26 cellular contexts compared by ENCODE assay signal in the genomic region with DNA sequence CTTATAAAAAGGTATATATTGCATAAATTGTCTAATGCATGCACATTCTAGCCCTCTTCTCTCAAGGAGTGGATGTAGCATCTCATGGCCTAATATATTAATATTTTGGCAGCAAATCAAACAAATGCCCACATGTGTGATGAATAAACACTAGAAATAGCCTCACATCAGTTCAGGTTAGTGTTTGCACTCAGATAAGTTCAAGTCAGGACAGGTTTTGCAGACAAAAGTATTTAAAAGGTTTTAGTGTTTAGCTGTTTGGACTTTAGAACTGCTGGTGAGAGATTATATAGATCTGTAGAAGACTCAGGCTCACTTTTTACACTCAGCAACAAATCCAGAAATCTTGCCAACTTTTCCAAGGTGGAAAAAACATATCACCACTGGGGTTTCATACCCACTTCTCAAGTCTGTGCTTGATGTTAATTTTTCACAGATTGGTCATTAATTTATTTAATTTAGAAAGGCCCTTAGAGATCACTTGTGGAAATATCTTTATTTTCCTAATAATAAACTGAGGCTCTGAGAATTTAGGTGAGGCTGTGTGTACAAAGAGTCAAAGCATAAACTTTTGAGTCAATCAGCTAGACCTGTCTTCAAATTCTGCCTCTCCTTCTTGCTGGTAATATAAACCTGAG.
"Had no signal": no experiment of that assay in that cellular context is flagged by ENCODE, and none has a peak within 500 bp of the region (broad histone marks: within the 10 kb centered on the region; RNA-seq: fewer than 3 reads in every experiment).

No MANE protein-coding gene starts in this region.

- H3K4me1 Mint-ChIP-seq: activated CD4-positive, alpha-beta T cell treated with anti-CD3 and anti-CD28 coated beads, Interleukin-2, amount 10 ng/mL, durations not matched to agents 7 days and 5 days; central memory CD8-positive, alpha-beta T cell; natural killer cell had no signal

- H3K4me1 ChIP-seq: psoas muscle, thyroid gland, upper lobe of right lung had no signal

- H3K27ac Mint-ChIP-seq: activated CD4-positive, alpha-beta T cell treated with anti-CD3 and anti-CD28 coated beads, Interleukin-2, amount 10 ng/mL, durations not matched to agents 7 days and 5 days; activated CD8-positive, alpha-beta T cell treated with anti-CD3 and anti-CD28 coated beads, Interleukin-2, amount 10 ng/mL, durations not matched to agents 7 days and 5 days; activated naive CD4-positive, alpha-beta T cell treated with anti-CD3 and anti-CD28 coated beads, Interleukin-2, amount 50 U/mL, for 72 hours; activated T-helper 1 cell treated with anti-CD3 and anti-CD28 coated beads, Interleukin-12 subunit alpha, Interleukin-12 subunit beta, Interleukin-2, Interleukin-4 antibody, amounts not matched to agents 30 ng/mL and 10 ng/mL and 1 ng/mL, durations not matched to agents 14 hours and 24 hours and 36 hours; effector memory CD8-positive, alpha-beta T cell; mesothelial cell of epicardium; natural killer cell had no signal

- H3K27me3 Mint-ChIP-seq: activated CD4-positive, alpha-beta T cell treated with anti-CD3 and anti-CD28 coated beads, Interleukin-2, amount 10 ng/mL, durations not matched to agents 7 days and 5 days; central memory CD8-positive, alpha-beta T cell; effector memory CD8-positive, alpha-beta T cell had no signal

- H3K36me3 ChIP-seq: brain microvascular endothelial cell, gastroesophageal sphincter, thyroid gland, upper lobe of right lung had no signal

- H3K9me3 Mint-ChIP-seq: activated CD4-positive, alpha-beta T cell treated with anti-CD3 and anti-CD28 coated beads, Interleukin-2, amount 10 ng/mL, durations not matched to agents 7 days and 5 days; activated T-helper 1 cell treated with anti-CD3 and anti-CD28 coated beads, Interleukin-12 subunit alpha, Interleukin-12 subunit beta, Interleukin-2, Interleukin-4 antibody, amounts not matched to agents 30 ng/mL and 10 ng/mL and 1 ng/mL, durations not matched to agents 14 hours and 24 hours and 36 hours had no signal

- H3K4me3 ChIP-seq: dorsolateral prefrontal cortex, gastroesophageal sphincter, lung, psoas muscle, thyroid gland, upper lobe of right lung had no signal

- H3K27ac ChIP-seq: brain microvascular endothelial cell, dorsolateral prefrontal cortex, gastroesophageal sphincter, psoas muscle, thyroid gland, upper lobe of right lung had no signal

- ATAC-seq: activated CD4-positive, CD25-positive, alpha-beta regulatory T cell treated with anti-CD3 and anti-CD28 coated beads, Interleukin-2, amount 50 U/mL, for 24 hours; activated CD8-positive, alpha-beta T cell treated with anti-CD3 and anti-CD28 coated beads, Interleukin-2, amount 10 ng/mL, durations not matched to agents 7 days and 5 days; activated naive CD4-positive, alpha-beta T cell treated with anti-CD3 and anti-CD28 coated beads, Interleukin-2, amount 50 U/mL, for 72 hours; effector memory CD8-positive, alpha-beta T cell; gastroesophageal sphincter; left cardiac atrium; natural killer cell; psoas muscle; right cardiac atrium; stimulated activated naive CD8-positive, alpha-beta T cell treated with anti-CD3 and anti-CD28 coated beads, Interleukin-15, Interleukin-2, amounts not matched to agents 100 U/mL and 50 U/mL, for 24 hours; upper lobe of right lung had no signal

- H3K36me3 Mint-ChIP-seq: activated naive CD4-positive, alpha-beta T cell treated with anti-CD3 and anti-CD28 coated beads, Interleukin-2, amount 50 U/mL, for 72 hours; mesothelial cell of epicardium; natural killer cell had no signal

- H3K9me3 ChIP-seq: gastroesophageal sphincter, psoas muscle, thyroid gland, upper lobe of right lung had no signal

- H3K27me3 ChIP-seq: brain microvascular endothelial cell, dorsolateral prefrontal cortex, gastroesophageal sphincter, thyroid gland, upper lobe of right lung had no signal

- H3K4me3 Mint-ChIP-seq: activated CD4-positive, alpha-beta T cell treated with anti-CD3 and anti-CD28 coated beads, Interleukin-2, amount 10 ng/mL, durations not matched to agents 7 days and 5 days; activated CD8-positive, alpha-beta T cell treated with anti-CD3 and anti-CD28 coated beads, Interleukin-2, amount 10 ng/mL, durations not matched to agents 7 days and 5 days; activated T-helper 1 cell treated with anti-CD3 and anti-CD28 coated beads, Interleukin-12 subunit alpha, Interleukin-12 subunit beta, Interleukin-2, Interleukin-4 antibody, amounts not matched to agents 30 ng/mL and 10 ng/mL and 1 ng/mL, durations not matched to agents 14 hours and 24 hours and 36 hours; central memory CD8-positive, alpha-beta T cell; effector memory CD8-positive, alpha-beta T cell; mesothelial cell of epicardium; natural killer cell had no signal

- DNase-seq: activated CD4-positive, alpha-beta T cell treated with anti-CD3 and anti-CD28 coated beads, Interleukin-2, amount 10 ng/mL, durations not matched to agents 7 days and 5 days; activated CD8-positive, alpha-beta T cell treated with anti-CD3 and anti-CD28 coated beads, Interleukin-2, amount 10 ng/mL, durations not matched to agents 7 days and 5 days; activated gamma-delta T cell; aorta; brain microvascular endothelial cell; dorsolateral prefrontal cortex; effector memory CD8-positive, alpha-beta T cell; head of caudate nucleus; left cardiac atrium; natural killer cell; psoas muscle; right cardiac atrium; stimulated activated CD4-positive, alpha-beta T cell treated with anti-CD3 and anti-CD28 coated beads, Interleukin-12 subunit alpha, Interleukin-12 subunit beta, amount 100 ng/mL, for 4 hours; stimulated activated CD4-positive, alpha-beta T cell treated with anti-CD3 and anti-CD28 coated beads, Interleukin-4, amount 100 ng/mL, for 4 hours; stimulated activated naive CD8-positive, alpha-beta T cell treated with anti-CD3 and anti-CD28 coated beads, Interleukin-15, Interleukin-2, amounts not matched to agents 100 U/mL and 50 U/mL, for 24 hours; substantia nigra; T-helper 2 cell; thyroid gland; upper lobe of right lung had no signal
